Comparison of ENCODE assay signal across 1 cellular context in genomic region chr19:7415163-7415856, GRCh38.
A peak's percentile ranks its signal among the peaks of the same experiment; 100 is the strongest.
TF ChIP-seq lines count a peak whose summit lies in the region.

No MANE protein-coding gene starts in this region.

TF ChIP-seq in HepG2, 621 proteins besides CTCF, POLR2A, EP300 and RAD21 (continued from another document and continues in another):
- no peak for TF ChIP-seq ZBTB37 (CRISPR knock-in tag; IDR thresholded peaks at IDR 0.05)
- no peak for TF ChIP-seq MAFF (IDR thresholded peaks at IDR 0.05; ENCODE audit: low read depth, low read length)
- no peak for TF ChIP-seq RCOR2 (CRISPR knock-in tag; IDR thresholded peaks at IDR 0.05)
- TF ChIP-seq KIAA2018 (CRISPR knock-in tag; IDR thresholded peaks at IDR 0.05; ENCODE audit: borderline replicate concordance): no peak
- TF ChIP-seq TGIF2 (CRISPR knock-in tag; IDR thresholded peaks at IDR 0.05): no peak
- TF ChIP-seq SETDB1 (CRISPR knock-in tag; IDR thresholded peaks at IDR 0.05; ENCODE audit: borderline replicate concordance): no peak
- no peak for TF ChIP-seq STAT6 (CRISPR knock-in tag; IDR thresholded peaks at IDR 0.05; ENCODE audit: borderline replicate concordance)
- no peak for TF ChIP-seq SAFB2 (CRISPR knock-in tag; IDR thresholded peaks at IDR 0.05; ENCODE audit: borderline replicate concordance, low read depth)
- TF ChIP-seq, protein P1, sequence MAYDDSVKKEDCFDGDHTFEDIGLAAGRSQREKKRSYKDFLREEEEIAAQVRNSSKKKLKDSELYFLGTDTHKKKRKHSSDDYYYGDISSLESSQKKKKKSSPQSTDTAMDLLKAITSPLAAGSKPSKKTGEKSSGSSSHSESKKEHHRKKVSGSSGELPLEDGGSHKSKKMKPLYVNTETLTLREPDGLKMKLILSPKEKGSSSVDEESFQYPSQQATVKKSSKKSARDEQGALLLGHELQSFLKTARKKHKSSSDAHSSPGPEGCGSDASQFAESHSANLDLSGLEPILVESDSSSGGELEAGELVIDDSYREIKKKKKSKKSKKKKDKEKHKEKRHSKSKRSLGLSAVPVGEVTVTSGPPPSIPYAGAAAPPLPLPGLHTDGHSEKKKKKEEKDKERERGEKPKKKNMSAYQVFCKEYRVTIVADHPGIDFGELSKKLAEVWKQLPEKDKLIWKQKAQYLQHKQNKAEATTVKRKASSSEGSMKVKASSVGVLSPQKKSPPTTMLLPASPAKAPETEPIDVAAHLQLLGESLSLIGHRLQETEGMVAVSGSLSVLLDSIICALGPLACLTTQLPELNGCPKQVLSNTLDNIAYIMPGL (CRISPR knock-in tag; IDR thresholded peaks at IDR 0.05; ENCODE audit: borderline replicate concordance in 1 of 2, low read depth in 1 of 2): no peak
- TF ChIP-seq AFF4 (CRISPR knock-in tag; IDR thresholded peaks at IDR 0.05): no peak
- 0 out of 2 replicates have a peak, but pooled peaks have one; percentile 43 for TF ChIP-seq MIER3 (CRISPR knock-in tag; IDR thresholded peaks at IDR 0.05; ENCODE audit: borderline replicate concordance)
- peak; percentile 33; the same call in 1 of the 2 replicates for TF ChIP-seq FOSL2 (CRISPR knock-in tag; IDR thresholded peaks at IDR 0.05)
- TF ChIP-seq HCFC1 (IDR thresholded peaks at IDR 0.05; ENCODE audit: low read depth, low read length): no peak
- no peak for TF ChIP-seq SOX6 (IDR thresholded peaks at IDR 0.05)
- TF ChIP-seq SOX6 (CRISPR knock-in tag; IDR thresholded peaks at IDR 0.05): no peak
- TF ChIP-seq, protein P2, sequence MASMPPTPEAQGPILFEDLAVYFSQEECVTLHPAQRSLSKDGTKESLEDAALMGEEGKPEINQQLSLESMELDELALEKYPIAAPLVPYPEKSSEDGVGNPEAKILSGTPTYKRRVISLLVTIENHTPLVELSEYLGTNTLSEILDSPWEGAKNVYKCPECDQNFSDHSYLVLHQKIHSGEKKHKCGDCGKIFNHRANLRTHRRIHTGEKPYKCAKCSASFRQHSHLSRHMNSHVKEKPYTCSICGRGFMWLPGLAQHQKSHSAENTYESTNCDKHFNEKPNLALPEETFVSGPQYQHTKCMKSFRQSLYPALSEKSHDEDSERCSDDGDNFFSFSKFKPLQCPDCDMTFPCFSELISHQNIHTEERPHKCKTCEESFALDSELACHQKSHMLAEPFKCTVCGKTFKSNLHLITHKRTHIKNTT (CRISPR knock-in tag; IDR thresholded peaks at IDR 0.05): no peak
- no peak for TF ChIP-seq ZNF337 (CRISPR knock-in tag; IDR thresholded peaks at IDR 0.05; ENCODE audit: borderline replicate concordance, low read depth)
- no peak for TF ChIP-seq ZNF331 (CRISPR knock-in tag; IDR thresholded peaks at IDR 0.05)
- no peak for TF ChIP-seq NFKBIZ (CRISPR knock-in tag; IDR thresholded peaks at IDR 0.05)
- TF ChIP-seq, protein P3, sequence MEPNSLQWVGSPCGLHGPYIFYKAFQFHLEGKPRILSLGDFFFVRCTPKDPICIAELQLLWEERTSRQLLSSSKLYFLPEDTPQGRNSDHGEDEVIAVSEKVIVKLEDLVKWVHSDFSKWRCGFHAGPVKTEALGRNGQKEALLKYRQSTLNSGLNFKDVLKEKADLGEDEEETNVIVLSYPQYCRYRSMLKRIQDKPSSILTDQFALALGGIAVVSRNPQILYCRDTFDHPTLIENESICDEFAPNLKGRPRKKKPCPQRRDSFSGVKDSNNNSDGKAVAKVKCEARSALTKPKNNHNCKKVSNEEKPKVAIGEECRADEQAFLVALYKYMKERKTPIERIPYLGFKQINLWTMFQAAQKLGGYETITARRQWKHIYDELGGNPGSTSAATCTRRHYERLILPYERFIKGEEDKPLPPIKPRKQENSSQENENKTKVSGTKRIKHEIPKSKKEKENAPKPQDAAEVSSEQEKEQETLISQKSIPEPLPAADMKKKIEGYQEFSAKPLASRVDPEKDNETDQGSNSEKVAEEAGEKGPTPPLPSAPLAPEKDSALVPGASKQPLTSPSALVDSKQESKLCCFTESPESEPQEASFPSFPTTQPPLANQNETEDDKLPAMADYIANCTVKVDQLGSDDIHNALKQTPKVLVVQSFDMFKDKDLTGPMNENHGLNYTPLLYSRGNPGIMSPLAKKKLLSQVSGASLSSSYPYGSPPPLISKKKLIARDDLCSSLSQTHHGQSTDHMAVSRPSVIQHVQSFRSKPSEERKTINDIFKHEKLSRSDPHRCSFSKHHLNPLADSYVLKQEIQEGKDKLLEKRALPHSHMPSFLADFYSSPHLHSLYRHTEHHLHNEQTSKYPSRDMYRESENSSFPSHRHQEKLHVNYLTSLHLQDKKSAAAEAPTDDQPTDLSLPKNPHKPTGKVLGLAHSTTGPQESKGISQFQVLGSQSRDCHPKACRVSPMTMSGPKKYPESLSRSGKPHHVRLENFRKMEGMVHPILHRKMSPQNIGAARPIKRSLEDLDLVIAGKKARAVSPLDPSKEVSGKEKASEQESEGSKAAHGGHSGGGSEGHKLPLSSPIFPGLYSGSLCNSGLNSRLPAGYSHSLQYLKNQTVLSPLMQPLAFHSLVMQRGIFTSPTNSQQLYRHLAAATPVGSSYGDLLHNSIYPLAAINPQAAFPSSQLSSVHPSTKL (CRISPR knock-in tag; IDR thresholded peaks at IDR 0.05): peak; percentile 79
- 0 out of 2 replicates have a peak, but pooled peaks have one; percentile 31 for TF ChIP-seq SOX13 (IDR thresholded peaks at IDR 0.05)
- peak in 1 of 2 experiments; percentile 36; a peak in 1 of 4 replicates for TF ChIP-seq SOX13 (CRISPR knock-in tag; conservative IDR thresholded peaks at IDR 0.05 in 1 of 2, IDR thresholded peaks at IDR 0.05 in 1 of 2)
- no peak for TF ChIP-seq ZNF143 (CRISPR knock-in tag; IDR thresholded peaks at IDR 0.05)
- no peak for TF ChIP-seq BORCS8-MEF2B (CRISPR knock-in tag; IDR thresholded peaks at IDR 0.05)
- no peak for TF ChIP-seq RBM39 (IDR thresholded peaks at IDR 0.05; ENCODE audit: low read depth, low read length, poor library complexity, severe bottlenecking)
- TF ChIP-seq ZSCAN12 (CRISPR knock-in tag; IDR thresholded peaks at IDR 0.05): no peak
- TF ChIP-seq ZFP91 (CRISPR knock-in tag; IDR thresholded peaks at IDR 0.05; ENCODE audit: borderline replicate concordance): no peak; the same call in 1 of the 2 replicates
- TF ChIP-seq SP1 (IDR thresholded peaks at IDR 0.05): no peak
- TF ChIP-seq SP1 (CRISPR knock-in tag; IDR thresholded peaks at IDR 0.05): no peak
- no peak for TF ChIP-seq JDP2 (CRISPR knock-in tag; IDR thresholded peaks at IDR 0.05; ENCODE audit: borderline replicate concordance)
- no peak for TF ChIP-seq EED (CRISPR knock-in tag; IDR thresholded peaks at IDR 0.05)
